Comparison of ENCODE assay signal across 19 cellular contexts in genomic region chr2:28228419-28228995, GRCh38.
A peak's percentile ranks its signal among the peaks of the same experiment; 100 is the strongest.
DNase-seq lines count a peak whose midpoint lies in the region; ATAC-seq and TF ChIP-seq lines count a peak whose summit lies in the region.
"Had no signal": no experiment of that assay in that cellular context is flagged by ENCODE, and none has a peak within 500 bp of the region (broad histone marks: within the 10 kb centered on the region; RNA-seq: fewer than 3 reads in every experiment).

No MANE protein-coding gene starts in this region.

- H4K20me1 ChIP-seq in PC-3 (ENCODE audit: low read length), result no peaks in the 10 kb centered on the region

- no peaks in the 10 kb centered on the region for H3K36me3 ChIP-seq in left ventricle myocardium inferior
- no peaks in the 10 kb centered on the region for H3K36me3 ChIP-seq in PC-3 (ENCODE audit: low read depth, low read length)
- H3K36me3 ChIP-seq in uterus, result no peaks in the 10 kb centered on the region
- H3K36me3 ChIP-seq: vagina had no signal

- ATAC-seq in left ventricle myocardium superior (no peak), PC-3 (no peak), HG03108 (IDR thresholded peaks at IDR 0.05; ENCODE audit: unreplicated experiment) (no peak)
- no peak for ATAC-seq in stimulated activated effector memory CD8-positive, alpha-beta T cell treated with anti-CD3 and anti-CD28 coated beads, Interleukin-12 subunit alpha, Interleukin-12 subunit beta, amount 100 ng/mL, for 72 hours
- ATAC-seq: effector memory CD8-positive, alpha-beta T cell had no signal

- H3K27me3 ChIP-seq in left ventricle myocardium inferior (ENCODE audit: low read depth) (no peaks in the 10 kb centered on the region), PC-3 (ENCODE audit: low read length) (no peaks in the 10 kb centered on the region), uterus (no peaks in the 10 kb centered on the region)
- H3K27me3 ChIP-seq: vagina had no signal

- POLR2A ChIA-PET in PC-3 (lab: Charles Lee; ENCODE audit: unreplicated experiment), result no interaction called here

- CTCF ChIA-PET in PC-3 (lab: Charles Lee), result no interaction called here

- no peak overlapping the region for H2AFZ ChIP-seq in PC-3 (ENCODE audit: low read length)

- peaks cover 8% of the 10 kb centered on the region for H3K36me3 Mint-ChIP-seq in stimulated activated effector memory CD8-positive, alpha-beta T cell treated with anti-CD3 and anti-CD28 coated beads, Interleukin-12 subunit alpha, Interleukin-12 subunit beta, amount 100 ng/mL, for 72 hours

- TF ChIP-seq CTCF in left ventricle myocardium inferior (IDR thresholded peaks at IDR 0.05; ENCODE audit: borderline replicate concordance) (peak; percentile 26), PC-3 (conservative IDR thresholded peaks at IDR 0.05; ENCODE audit: low read depth, low read length) (0 out of 2 replicates have a peak, but pooled peaks have one; percentile 27), uterus (IDR thresholded peaks at IDR 0.05) (peak in 2 of 4 experiments; percentile 8 to 31)

- no peak overlapping the region for H3K27ac Mint-ChIP-seq in stimulated activated effector memory CD8-positive, alpha-beta T cell treated with anti-CD3 and anti-CD28 coated beads, Interleukin-12 subunit alpha, Interleukin-12 subunit beta, amount 100 ng/mL, for 72 hours
- H3K27ac Mint-ChIP-seq: activated B cell treated with CpG ODN at 0.5 μM for 24 hours; activated T-helper 2 cell treated with anti-CD3 and anti-CD28 coated beads, Interferon-gamma antibody, Interleukin-2, Interleukin-4, amounts not matched to agents 10 μg/mL and 5 μg/mL and 100 μg/mL, durations not matched to agents 14 hours and 24 hours and 36 hours; T-helper 1 cell treated with Interleukin-12 subunit alpha and Interleukin-12 subunit beta and Interleukin-4 antibody, amounts not matched to agents 30 μg/mL and 1 μg/mL, for 36 hours had no signal

- no peaks in the 10 kb centered on the region for H3K9me2 ChIP-seq in PC-3 (replicated peaks; ENCODE audit: low read length)

- no peaks in the 10 kb centered on the region for H3K79me2 ChIP-seq in PC-3 (ENCODE audit: low read length)

- H3K9me3 Mint-ChIP-seq in stimulated activated effector memory CD8-positive, alpha-beta T cell treated with anti-CD3 and anti-CD28 coated beads, Interleukin-12 subunit alpha, Interleukin-12 subunit beta, amount 100 ng/mL, for 72 hours, result no peaks in the 10 kb centered on the region
- H3K9me3 Mint-ChIP-seq: activated B cell treated with CpG ODN at 0.5 μM for 24 hours; activated T-helper 2 cell treated with anti-CD3 and anti-CD28 coated beads, Interferon-gamma antibody, Interleukin-2, Interleukin-4, amounts not matched to agents 10 μg/mL and 5 μg/mL and 100 μg/mL, durations not matched to agents 14 hours and 24 hours and 36 hours; effector memory CD8-positive, alpha-beta T cell; T-helper 1 cell treated with Interleukin-12 subunit alpha and Interleukin-12 subunit beta and Interleukin-4 antibody, amounts not matched to agents 30 μg/mL and 1 μg/mL, for 36 hours had no signal

- peaks cover 16% of the 10 kb centered on the region for H3K4me1 Mint-ChIP-seq in stimulated activated effector memory CD8-positive, alpha-beta T cell treated with anti-CD3 and anti-CD28 coated beads, Interleukin-12 subunit alpha, Interleukin-12 subunit beta, amount 100 ng/mL, for 72 hours
- H3K4me1 Mint-ChIP-seq: activated B cell treated with CpG ODN at 0.5 μM for 24 hours had no signal

- H3K4me1 ChIP-seq in left ventricle myocardium inferior, result peaks cover 43% of the 10 kb centered on the region
- peaks cover 12% of the 10 kb centered on the region for H3K4me1 ChIP-seq in PC-3 (ENCODE audit: insufficient read depth, low read length)
- peaks cover 0 to 5% of the 10 kb centered on the region in 2 donors for H3K4me1 ChIP-seq in uterus

- H3K9ac ChIP-seq in PC-3 (ENCODE audit: low read length), result no peak overlapping the region

- DNase-seq in left ventricle myocardium inferior (no peak), left ventricle myocardium superior (no peak), PC-3 (peak; percentile 9), fibroblast of peridontal ligament (ENCODE audit: extremely low read depth) (peak; percentile 83), uterus (no peak), posterior vena cava (ENCODE audit: low spot score) (no peak)
- no peak for DNase-seq in stimulated activated effector memory CD8-positive, alpha-beta T cell treated with anti-CD3 and anti-CD28 coated beads, Interleukin-12 subunit alpha, Interleukin-12 subunit beta, amount 100 ng/mL, for 72 hours (ENCODE audit: low spot score in 2 of 2)
- DNase-seq: activated B cell treated with CpG ODN at 0.5 μM for 24 hours; Caco-2; central memory CD4-positive, alpha-beta T cell; effector memory CD8-positive, alpha-beta T cell; glutamatergic neuron; kidney; mesendoderm; NCI-H774 had no signal

- H3K4me2 ChIP-seq in PC-3 (ENCODE audit: low read length), result no peak overlapping the region

- no peak overlapping the region for H3K4me3 ChIP-seq in left ventricle myocardium inferior
- H3K4me3 ChIP-seq in PC-3 (ENCODE audit: low read length), result no peak overlapping the region
- no peak overlapping the region for H3K4me3 ChIP-seq in uterus
- H3K4me3 ChIP-seq: vagina had no signal

- no peak overlapping the region for H3K27ac ChIP-seq in left ventricle myocardium inferior (replicated peaks)
- no peak overlapping the region for H3K27ac ChIP-seq in PC-3 (ENCODE audit: low read length)
- peak overlapping the region; percentile 86 to 87 for H3K27ac ChIP-seq in uterus

- BruUV-seq in PC-3 (replicated peaks; lab: Mats Ljungman, UMichigan), result no TSS peak

- no peak overlapping the region for H3K4me3 Mint-ChIP-seq in stimulated activated effector memory CD8-positive, alpha-beta T cell treated with anti-CD3 and anti-CD28 coated beads, Interleukin-12 subunit alpha, Interleukin-12 subunit beta, amount 100 ng/mL, for 72 hours
- H3K4me3 Mint-ChIP-seq: activated B cell treated with CpG ODN at 0.5 μM for 24 hours; effector memory CD8-positive, alpha-beta T cell; T-helper 1 cell treated with Interleukin-12 subunit alpha and Interleukin-12 subunit beta and Interleukin-4 antibody, amounts not matched to agents 30 μg/mL and 1 μg/mL, for 36 hours had no signal

- H3F3A ChIP-seq in PC-3 (ENCODE audit: low read length, unreplicated experiment), result no peaks in the 10 kb centered on the region

- intact Hi-C loops in left ventricle myocardium inferior (cut with micrococcal nuclease) (no loop called here), left ventricle myocardium superior (cut with micrococcal nuclease) (no loop called here), PC-3 (cut with micrococcal nuclease) (no loop called here), uterus (cut with DNase I; ENCODE audit: low total_unique reads) (no loop called here), posterior vena cava (cut with DNase I) (no loop called here)

- H3K9me3 ChIP-seq in left ventricle myocardium inferior (replicated peaks), result no peaks in the 10 kb centered on the region
- no peaks in the 10 kb centered on the region for H3K9me3 ChIP-seq in PC-3 (ENCODE audit: low read length)
- no peaks in the 10 kb centered on the region for H3K9me3 ChIP-seq in uterus
- H3K9me3 ChIP-seq: Caco-2, vagina had no signal

- TF ChIP-seq POLR2A in uterus (IDR thresholded peaks at IDR 0.05), result no peak

Comparison
In these comparisons a context has a peak if more than half of its experiments do, and no peak if none do; other contexts are left out.
1. DNase-seq: peak in PC-3 (single experiment) and fibroblast of peridontal ligament (single experiment); none in left ventricle myocardium inferior (single experiment), left ventricle myocardium superior (single experiment), uterus (0 of 2), stimulated activated effector memory CD8-positive, alpha-beta T cell treated with anti-CD3 and anti-CD28 coated beads, Interleukin-12 subunit alpha, Interleukin-12 subunit beta, amount 100 ng/mL, for 72 hours (0 of 2) and posterior vena cava (single experiment).
2. H3K27ac ChIP-seq: peak in uterus (2 of 2); none in left ventricle myocardium inferior (single experiment) and PC-3 (single experiment).